In the genomic region with DNA sequence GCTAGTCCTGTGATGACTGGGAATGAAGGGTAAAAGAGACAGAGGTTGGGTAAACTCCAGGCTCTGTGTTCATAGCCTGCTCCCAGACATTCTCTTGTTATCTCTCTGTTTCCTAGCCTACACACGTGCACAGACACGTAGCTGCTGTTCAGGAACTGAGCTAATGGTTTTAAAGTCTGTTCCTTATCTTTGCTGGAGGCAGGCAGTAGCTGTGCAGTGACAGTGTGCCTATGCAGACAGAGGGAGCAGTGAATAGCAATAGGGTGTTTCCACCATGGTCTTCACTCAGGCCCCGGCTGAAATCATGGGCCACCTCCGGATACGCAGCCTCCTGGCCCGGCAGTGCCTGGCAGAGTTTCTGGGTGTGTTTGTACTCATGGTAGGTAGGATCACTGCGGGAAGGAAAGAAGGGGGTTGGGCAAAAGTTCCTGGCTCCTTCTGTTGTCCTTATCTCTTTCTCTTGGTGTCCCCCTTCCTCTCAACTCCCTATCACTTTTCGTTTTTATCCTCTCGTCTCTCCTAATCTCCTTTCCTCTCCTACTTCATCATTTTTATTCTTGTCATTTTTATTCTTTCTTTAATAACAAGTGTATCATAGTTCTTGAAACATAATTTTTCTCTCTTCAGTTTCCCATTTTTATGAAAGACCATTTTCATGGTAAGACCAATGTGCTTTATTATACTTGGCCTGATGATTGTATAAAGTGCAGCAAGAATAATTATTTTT, we compare ENCODE assay signal across 2 cellular contexts.
A peak's percentile ranks its signal among the peaks of the same experiment; 100 is the strongest.
TF ChIP-seq lines count a peak whose summit lies in the region.

A gene with protein sequence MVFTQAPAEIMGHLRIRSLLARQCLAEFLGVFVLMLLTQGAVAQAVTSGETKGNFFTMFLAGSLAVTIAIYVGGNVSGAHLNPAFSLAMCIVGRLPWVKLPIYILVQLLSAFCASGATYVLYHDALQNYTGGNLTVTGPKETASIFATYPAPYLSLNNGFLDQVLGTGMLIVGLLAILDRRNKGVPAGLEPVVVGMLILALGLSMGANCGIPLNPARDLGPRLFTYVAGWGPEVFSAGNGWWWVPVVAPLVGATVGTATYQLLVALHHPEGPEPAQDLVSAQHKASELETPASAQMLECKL (plus strand): TSS at position 212 of the 727 bp plus-strand sequence. CDS start 63 bp downstream, at position 275.

TF ChIP-seq in SK-N-SH, 30 proteins besides CTCF, POLR2A, EP300 and RAD21 (continued from another document):
- no peak for TF ChIP-seq EZH2phosphoT487 (IDR thresholded peaks at IDR 0.05; ENCODE audit: borderline replicate concordance, low read depth)
- no peak for TF ChIP-seq NRF1 (IDR thresholded peaks at IDR 0.05; ENCODE audit: low read depth, low read length)
- TF ChIP-seq RCOR1 (IDR thresholded peaks at IDR 0.05; ENCODE audit: low read length): peak; percentile 86

TF ChIP-seq in HepG2, 621 proteins besides CTCF, POLR2A, EP300 and RAD21 (continued from another document):
- TF ChIP-seq THAP11 (CRISPR knock-in tag; IDR thresholded peaks at IDR 0.05) (0 out of 2 replicates have a peak, but pooled peaks have one; percentile 12), ZNF513 (CRISPR knock-in tag; conservative IDR thresholded peaks at IDR 0.05) (no peak), MIER2 (CRISPR knock-in tag; IDR thresholded peaks at IDR 0.05) (0 out of 2 replicates have a peak, but pooled peaks have one; percentile 37), MAX (IDR thresholded peaks at IDR 0.05) (peak; percentile 45), TOPORS (CRISPR knock-in tag; IDR thresholded peaks at IDR 0.05) (no peak), SOX5 (CRISPR knock-in tag; IDR thresholded peaks at IDR 0.05; ENCODE audit: borderline replicate concordance) (peak; percentile 77; the same call in 1 of the 2 replicates), FOXA1 (IDR thresholded peaks at IDR 0.05) (no peak), FOXA1 (CRISPR knock-in tag; IDR thresholded peaks at IDR 0.05) (0 out of 2 replicates have a peak, but pooled peaks have one; percentile 3), ELF3 (CRISPR knock-in tag; IDR thresholded peaks at IDR 0.05) (peak; percentile 56; the same call in 1 of the 2 replicates), ETV5 (CRISPR knock-in tag; IDR thresholded peaks at IDR 0.05; ENCODE audit: borderline replicate concordance) (peak; percentile 35; the same call in 1 of the 2 replicates), HDAC2 (CRISPR knock-in tag; IDR thresholded peaks at IDR 0.05) (peak; percentile 62; the same call in 1 of the 2 replicates), SAP130 (CRISPR knock-in tag; IDR thresholded peaks at IDR 0.05; ENCODE audit: low read depth) (peak; percentile 75), CEBPB (IDR thresholded peaks at IDR 0.05; ENCODE audit: borderline replicate concordance, low read depth, low read length) (no peak), SOX13 (IDR thresholded peaks at IDR 0.05) (no peak), SOX13 (CRISPR knock-in tag; conservative IDR thresholded peaks at IDR 0.05 in 1 of 2, IDR thresholded peaks at IDR 0.05 in 1 of 2) (peak in 1 of 2 experiments; percentile 50; a peak in 1 of 4 replicates), BCL6 (CRISPR knock-in tag; IDR thresholded peaks at IDR 0.05) (peak; percentile 92), ZNF292 (CRISPR knock-in tag; IDR thresholded peaks at IDR 0.05; ENCODE audit: borderline replicate concordance, low read depth) (peak; percentile 91; the same call in 1 of the 2 replicates), ZNF382 (CRISPR knock-in tag; IDR thresholded peaks at IDR 0.05; ENCODE audit: borderline replicate concordance) (no peak), ERF (CRISPR knock-in tag; IDR thresholded peaks at IDR 0.05) (peak; percentile 38; the same call in 1 of the 2 replicates), KDM5B (CRISPR knock-in tag; IDR thresholded peaks at IDR 0.05; ENCODE audit: borderline replicate concordance) (no peak), ZNF331 (CRISPR knock-in tag; IDR thresholded peaks at IDR 0.05) (peak; percentile 64; the same call in 1 of the 2 replicates), ZNF609 (CRISPR knock-in tag; IDR thresholded peaks at IDR 0.05; ENCODE audit: borderline replicate concordance) (no peak), SOX6 (IDR thresholded peaks at IDR 0.05) (no peak), SOX6 (CRISPR knock-in tag; IDR thresholded peaks at IDR 0.05) (peak; percentile 55), HNF1B (CRISPR knock-in tag; IDR thresholded peaks at IDR 0.05) (0 out of 2 replicates have a peak, but pooled peaks have one; percentile 36), GATAD2A (CRISPR knock-in tag; IDR thresholded peaks at IDR 0.05) (peak; percentile 34; the same call in 1 of the 2 replicates), ZNF883 (CRISPR knock-in tag; IDR thresholded peaks at IDR 0.05; ENCODE audit: not compliant biosample characterization) (peak; percentile 35), SKI (IDR thresholded peaks at IDR 0.05; ENCODE audit: partially characterized antibody) (peak; percentile 21), RARA (CRISPR knock-in tag; IDR thresholded peaks at IDR 0.05) (peak; percentile 29; the same call in 1 of the 2 replicates), BHLHE40 (IDR thresholded peaks at IDR 0.05; ENCODE audit: low read length) (peak; percentile 81), SALL1 (CRISPR knock-in tag; IDR thresholded peaks at IDR 0.05) (peak; percentile 43; the same call in 1 of the 2 replicates)
